In the genomic region with DNA sequence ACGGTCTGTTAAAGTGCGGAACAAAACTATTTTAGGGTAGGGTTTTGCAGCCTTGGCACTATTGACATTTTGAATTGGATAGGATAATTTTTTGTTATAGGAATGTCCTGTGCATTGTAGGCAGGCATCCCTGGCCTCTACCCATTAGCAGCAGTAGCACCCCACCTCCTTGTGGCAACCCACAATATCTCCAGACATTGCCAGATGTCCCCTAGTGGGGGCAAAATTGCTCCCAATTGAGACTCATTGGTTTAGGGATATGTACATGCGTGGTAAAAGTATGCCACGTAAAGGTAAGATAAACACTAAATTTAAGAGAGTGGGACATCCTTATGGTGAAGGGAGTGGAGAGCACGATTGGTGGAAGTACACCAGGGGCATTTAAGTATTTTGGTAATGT, we compare ENCODE assay signal across 1 cellular context.
A peak's percentile ranks its signal among the peaks of the same experiment; 100 is the strongest.
TF ChIP-seq lines count a peak whose summit lies in the region.

No MANE protein-coding gene starts in this region.

TF ChIP-seq in HepG2, 621 proteins besides CTCF, POLR2A, EP300 and RAD21:
- TF ChIP-seq ZNF629 (CRISPR knock-in tag; conservative IDR thresholded peaks at IDR 0.05): no peak
- TF ChIP-seq, protein P1, sequence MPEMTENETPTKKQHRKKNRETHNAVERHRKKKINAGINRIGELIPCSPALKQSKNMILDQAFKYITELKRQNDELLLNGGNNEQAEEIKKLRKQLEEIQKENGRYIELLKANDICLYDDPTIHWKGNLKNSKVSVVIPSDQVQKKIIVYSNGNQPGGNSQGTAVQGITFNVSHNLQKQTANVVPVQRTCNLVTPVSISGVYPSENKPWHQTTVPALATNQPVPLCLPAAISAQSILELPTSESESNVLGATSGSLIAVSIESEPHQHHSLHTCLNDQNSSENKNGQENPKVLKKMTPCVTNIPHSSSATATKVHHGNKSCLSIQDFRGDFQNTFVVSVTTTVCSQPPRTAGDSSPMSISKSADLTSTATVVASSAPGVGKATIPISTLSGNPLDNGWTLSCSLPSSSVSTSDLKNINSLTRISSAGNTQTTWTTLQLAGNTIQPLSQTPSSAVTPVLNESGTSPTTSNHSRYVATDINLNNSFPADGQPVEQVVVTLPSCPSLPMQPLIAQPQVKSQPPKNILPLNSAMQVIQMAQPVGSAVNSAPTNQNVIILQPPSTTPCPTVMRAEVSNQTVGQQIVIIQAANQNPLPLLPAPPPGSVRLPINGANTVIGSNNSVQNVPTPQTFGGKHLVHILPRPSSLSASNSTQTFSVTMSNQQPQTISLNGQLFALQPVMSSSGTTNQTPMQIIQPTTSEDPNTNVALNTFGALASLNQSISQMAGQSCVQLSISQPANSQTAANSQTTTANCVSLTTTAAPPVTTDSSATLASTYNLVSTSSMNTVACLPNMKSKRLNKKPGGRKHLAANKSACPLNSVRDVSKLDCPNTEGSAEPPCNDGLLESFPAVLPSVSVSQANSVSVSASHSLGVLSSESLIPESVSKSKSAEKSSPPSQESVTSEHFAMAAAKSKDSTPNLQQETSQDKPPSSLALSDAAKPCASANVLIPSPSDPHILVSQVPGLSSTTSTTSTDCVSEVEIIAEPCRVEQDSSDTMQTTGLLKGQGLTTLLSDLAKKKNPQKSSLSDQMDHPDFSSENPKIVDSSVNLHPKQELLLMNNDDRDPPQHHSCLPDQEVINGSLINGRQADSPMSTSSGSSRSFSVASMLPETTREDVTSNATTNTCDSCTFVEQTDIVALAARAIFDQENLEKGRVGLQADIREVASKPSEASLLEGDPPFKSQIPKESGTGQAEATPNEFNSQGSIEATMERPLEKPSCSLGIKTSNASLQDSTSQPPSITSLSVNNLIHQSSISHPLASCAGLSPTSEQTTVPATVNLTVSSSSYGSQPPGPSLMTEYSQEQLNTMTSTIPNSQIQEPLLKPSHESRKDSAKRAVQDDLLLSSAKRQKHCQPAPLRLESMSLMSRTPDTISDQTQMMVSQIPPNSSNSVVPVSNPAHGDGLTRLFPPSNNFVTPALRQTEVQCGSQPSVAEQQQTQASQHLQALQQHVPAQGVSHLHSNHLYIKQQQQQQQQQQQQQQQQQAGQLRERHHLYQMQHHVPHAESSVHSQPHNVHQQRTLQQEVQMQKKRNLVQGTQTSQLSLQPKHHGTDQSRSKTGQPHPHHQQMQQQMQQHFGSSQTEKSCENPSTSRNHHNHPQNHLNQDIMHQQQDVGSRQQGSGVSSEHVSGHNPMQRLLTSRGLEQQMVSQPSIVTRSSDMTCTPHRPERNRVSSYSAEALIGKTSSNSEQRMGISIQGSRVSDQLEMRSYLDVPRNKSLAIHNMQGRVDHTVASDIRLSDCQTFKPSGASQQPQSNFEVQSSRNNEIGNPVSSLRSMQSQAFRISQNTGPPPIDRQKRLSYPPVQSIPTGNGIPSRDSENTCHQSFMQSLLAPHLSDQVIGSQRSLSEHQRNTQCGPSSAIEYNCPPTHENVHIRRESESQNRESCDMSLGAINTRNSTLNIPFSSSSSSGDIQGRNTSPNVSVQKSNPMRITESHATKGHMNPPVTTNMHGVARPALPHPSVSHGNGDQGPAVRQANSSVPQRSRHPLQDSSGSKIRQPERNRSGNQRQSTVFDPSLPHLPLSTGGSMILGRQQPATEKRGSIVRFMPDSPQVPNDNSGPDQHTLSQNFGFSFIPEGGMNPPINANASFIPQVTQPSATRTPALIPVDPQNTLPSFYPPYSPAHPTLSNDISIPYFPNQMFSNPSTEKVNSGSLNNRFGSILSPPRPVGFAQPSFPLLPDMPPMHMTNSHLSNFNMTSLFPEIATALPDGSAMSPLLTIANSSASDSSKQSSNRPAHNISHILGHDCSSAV (CRISPR knock-in tag; IDR thresholded peaks at IDR 0.05; ENCODE audit: borderline replicate concordance): no peak
- TF ChIP-seq STAG1 (CRISPR knock-in tag; IDR thresholded peaks at IDR 0.05): peak; percentile 18; the same call in 1 of the 2 replicates
